8 cellular contexts compared by ENCODE assay signal in the genomic region with DNA sequence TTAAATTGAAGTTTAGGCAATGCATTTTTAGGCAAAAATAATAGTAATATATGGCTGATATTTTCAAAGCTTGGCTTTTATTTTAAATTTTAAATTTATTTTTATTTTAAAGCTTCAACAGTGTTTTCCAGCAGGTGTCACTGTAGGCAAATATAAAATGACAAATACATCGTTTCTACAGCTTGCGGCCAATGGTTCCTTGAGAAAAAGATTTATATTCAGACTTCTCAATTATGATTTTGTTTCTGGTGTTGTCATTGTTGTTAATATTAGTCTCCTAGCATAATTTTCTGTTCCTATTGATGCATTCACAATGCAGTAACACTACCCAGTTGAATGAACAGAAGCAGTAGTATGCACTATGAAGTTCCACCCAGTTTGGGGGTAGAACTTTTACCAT.
DNase-seq lines count a peak whose midpoint lies in the region; FAIRE-seq and TF ChIP-seq lines count a peak whose summit lies in the region.

No MANE protein-coding gene starts in this region.

- no peaks in the 10 kb centered on the region for H3K36me3 ChIP-seq in colonic mucosa

- no peak overlapping the region for H3K27ac ChIP-seq in colonic mucosa

- in situ Hi-C loops in ACHN (cut with HindIII; ENCODE audit: low pct_ligation_motif_present, low pct_unique_long_range_greater_than_20kb, low sequenced_read_pairs), result no loop called here

- no peaks in the 10 kb centered on the region for H3K9me3 ChIP-seq in colonic mucosa

- peak; percentile 22 for DNase-seq in ACHN
- peak; percentile 8 for DNase-seq in RPMI7951 (ENCODE audit: low read depth)
- DNase-seq in globus pallidus (ENCODE audit: low spot score), result peak; percentile 48
- no peak for DNase-seq in cerebellar nuclear complex (lab: John Stamatoyannopoulos, UW)
- no peak for DNase-seq in putamen (ENCODE audit: low spot score)
- no peak for DNase-seq in colonic mucosa
- DNase-seq in GM12891 (ENCODE audit: insufficient read length, low spot score), result no peak

- no peak for TF ChIP-seq EP300 in Ishikawa (IDR thresholded peaks at IDR 0.05; ENCODE audit: borderline replicate concordance)

- intact Hi-C loops in colonic mucosa (cut with DNase I), result loop anchor here (5.0 kb wide), 1 partner anchor 492 kb away; no protein-coding TSS in a partner anchor

- H3K4me3 ChIP-seq in colonic mucosa, result no peak overlapping the region

- no peaks in the 10 kb centered on the region for H3K27me3 ChIP-seq in colonic mucosa

- H3K4me1 ChIP-seq in colonic mucosa, result no peaks in the 10 kb centered on the region

- H3K9ac ChIP-seq in colonic mucosa (ENCODE audit: low read depth in 2 of 2, low read length in 2 of 2), result no peak overlapping the region

- no peak for TF ChIP-seq CTCF in colonic mucosa (IDR thresholded peaks at IDR 0.05)

- TF ChIP-seq POLR2A in GM12891 (IDR thresholded peaks at IDR 0.05; ENCODE audit: low read depth, low read length), result no peak

- FAIRE-seq in GM12891 (lab: Jason Lieb, UNC), result no peak

- TF ChIP-seq RAD21 in Ishikawa (IDR thresholded peaks at IDR 0.05; ENCODE audit: low read depth), result peak; percentile 39; the same call in 1 of the 2 replicates

TF ChIP-seq in Ishikawa, 13 proteins besides CTCF, POLR2A, EP300 and RAD21:
- TF ChIP-seq MAX (IDR thresholded peaks at IDR 0.05) (no peak), NFIC (IDR thresholded peaks at IDR 0.05) (no peak), TAF1 (IDR thresholded peaks at IDR 0.05; ENCODE audit: low read depth) (no peak), CREB1 (IDR thresholded peaks at IDR 0.05; ENCODE audit: low read depth) (no peak), FOXM1 (IDR thresholded peaks at IDR 0.05; ENCODE audit: borderline replicate concordance, low read depth) (no peak), CEBPB (IDR thresholded peaks at IDR 0.05) (no peak), ZBTB7A (IDR thresholded peaks at IDR 0.05; ENCODE audit: low read depth) (no peak), TEAD4 (IDR thresholded peaks at IDR 0.05) (no peak), EGR1 (IDR thresholded peaks at IDR 0.05) (no peak), YY1 (IDR thresholded peaks at IDR 0.05; ENCODE audit: low read depth) (no peak), USF1 (IDR thresholded peaks at IDR 0.05) (no peak), TCF12 (IDR thresholded peaks at IDR 0.05; ENCODE audit: low read depth) (no peak)
- TF ChIP-seq, protein P1, sequence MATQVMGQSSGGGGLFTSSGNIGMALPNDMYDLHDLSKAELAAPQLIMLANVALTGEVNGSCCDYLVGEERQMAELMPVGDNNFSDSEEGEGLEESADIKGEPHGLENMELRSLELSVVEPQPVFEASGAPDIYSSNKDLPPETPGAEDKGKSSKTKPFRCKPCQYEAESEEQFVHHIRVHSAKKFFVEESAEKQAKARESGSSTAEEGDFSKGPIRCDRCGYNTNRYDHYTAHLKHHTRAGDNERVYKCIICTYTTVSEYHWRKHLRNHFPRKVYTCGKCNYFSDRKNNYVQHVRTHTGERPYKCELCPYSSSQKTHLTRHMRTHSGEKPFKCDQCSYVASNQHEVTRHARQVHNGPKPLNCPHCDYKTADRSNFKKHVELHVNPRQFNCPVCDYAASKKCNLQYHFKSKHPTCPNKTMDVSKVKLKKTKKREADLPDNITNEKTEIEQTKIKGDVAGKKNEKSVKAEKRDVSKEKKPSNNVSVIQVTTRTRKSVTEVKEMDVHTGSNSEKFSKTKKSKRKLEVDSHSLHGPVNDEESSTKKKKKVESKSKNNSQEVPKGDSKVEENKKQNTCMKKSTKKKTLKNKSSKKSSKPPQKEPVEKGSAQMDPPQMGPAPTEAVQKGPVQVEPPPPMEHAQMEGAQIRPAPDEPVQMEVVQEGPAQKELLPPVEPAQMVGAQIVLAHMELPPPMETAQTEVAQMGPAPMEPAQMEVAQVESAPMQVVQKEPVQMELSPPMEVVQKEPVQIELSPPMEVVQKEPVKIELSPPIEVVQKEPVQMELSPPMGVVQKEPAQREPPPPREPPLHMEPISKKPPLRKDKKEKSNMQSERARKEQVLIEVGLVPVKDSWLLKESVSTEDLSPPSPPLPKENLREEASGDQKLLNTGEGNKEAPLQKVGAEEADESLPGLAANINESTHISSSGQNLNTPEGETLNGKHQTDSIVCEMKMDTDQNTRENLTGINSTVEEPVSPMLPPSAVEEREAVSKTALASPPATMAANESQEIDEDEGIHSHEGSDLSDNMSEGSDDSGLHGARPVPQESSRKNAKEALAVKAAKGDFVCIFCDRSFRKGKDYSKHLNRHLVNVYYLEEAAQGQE (IDR thresholded peaks at IDR 0.05; ENCODE audit: low read depth), result no peak

TF ChIP-seq in GM12891, 5 proteins besides CTCF, POLR2A, EP300 and RAD21:
- TF ChIP-seq POU2F2 (IDR thresholded peaks at IDR 0.05; ENCODE audit: low read depth, low read length) (no peak), PAX5 (IDR thresholded peaks at IDR 0.05; ENCODE audit: insufficient read depth, low read length, severe bottlenecking) (no peak), POLR2AphosphoS5 (IDR thresholded peaks at IDR 0.05; ENCODE audit: low read depth, low read length) (no peak), TAF1 (IDR thresholded peaks at IDR 0.05; ENCODE audit: low read depth, low read length) (no peak), SPI1 (IDR thresholded peaks at IDR 0.05; ENCODE audit: low read depth, low read length) (no peak)

Comparison
In these comparisons a context has a peak if more than half of its experiments do, and no peak if none do; other contexts are left out.
1. DNase-seq: peak in ACHN (single experiment), RPMI7951 (single experiment) and globus pallidus (single experiment); none in cerebellar nuclear complex (0 of 2), putamen (single experiment), colonic mucosa (single experiment) and GM12891 (single experiment).